8 cellular contexts compared by ENCODE assay signal in genomic region chr18:49491534-49491856, GRCh38. TPM values are rescaled to one million over a fixed set of nuclear protein-coding genes. Genes with fewer than 3 reads are reported as not detected.
A peak's percentile ranks its signal among the peaks of the same experiment; 100 is the strongest.
DNase-seq lines count a peak whose midpoint lies in the region; ATAC-seq and TF ChIP-seq lines count a peak whose summit lies in the region.

No MANE protein-coding gene starts in this region.

- no peak for TF ChIP-seq CTCF in Panc1 (IDR thresholded peaks at IDR 0.05)
- no peak for TF ChIP-seq CTCF in epithelial cell of proximal tubule (conservative IDR thresholded peaks at IDR 0.05; ENCODE audit: low read depth, low read length)
- no peak for TF ChIP-seq CTCF in parathyroid adenoma (IDR thresholded peaks at IDR 0.05)

- POLR2A ChIA-PET in Panc1 (lab: Charles Lee) = no interaction called here

- peak overlapping the region; percentile 94 for H2AFZ ChIP-seq in parathyroid adenoma

- peaks cover 4% of the 10 kb centered on the region for H3K79me2 ChIP-seq in parathyroid adenoma

- ATAC-seq in Panc1 (no peak), GM19395 (IDR thresholded peaks at IDR 0.05; ENCODE audit: unreplicated experiment) (no peak)

- H3K4me1 ChIP-seq in Panc1 (ENCODE audit: control insufficient read depth, insufficient read depth, low read length) (peaks cover 26% of the 10 kb centered on the region), parathyroid adenoma (no peaks in the 10 kb centered on the region)

- intact Hi-C loops in Panc1 (cut with micrococcal nuclease; ENCODE audit: unreplicated experiment) = no loop called here
- intact Hi-C loops in posterior cingulate gyrus (cut with DNase I) = loop anchor here (10.0 kb wide), 1 partner anchor 783 kb away; no protein-coding TSS in a partner anchor

- DNase-seq in DMS114 treated with DMSO at 0.1 percent for 48 hours (lab: John Stamatoyannopoulos, UW; ENCODE audit: unreplicated experiment) = peak; percentile 23
- no peak for DNase-seq in Panc1 (ENCODE audit: low read depth, low spot score)
- no peak for DNase-seq in epithelial cell of proximal tubule (ENCODE audit: low read depth)
- DNase-seq in posterior cingulate gyrus = no peak
- no peak for DNase-seq in stimulated activated CD4-positive, alpha-beta T cell treated with anti-CD3 and anti-CD28 coated beads, Interleukin-4, amount 100 ng/mL, for 4 hours
- no peak for DNase-seq in globus pallidus (ENCODE audit: low spot score)

- no TSS peak for BruUV-seq in Panc1 (replicated peaks; lab: Mats Ljungman, UMichigan)

- H3K27me3 ChIP-seq in Panc1 (ENCODE audit: control insufficient read depth, insufficient read depth, low read length) (no peaks in the 10 kb centered on the region), parathyroid adenoma (ENCODE audit: control insufficient read depth, insufficient read depth, low read length) (no peaks in the 10 kb centered on the region)

- peak overlapping the region; percentile 66 for H3K4me2 ChIP-seq in parathyroid adenoma (ENCODE audit: low read length)

- H3K9ac ChIP-seq in parathyroid adenoma = peak overlapping the region; percentile 97

- in situ Hi-C loops in Panc1 (cut with HindIII; ENCODE audit: low pct_unique_long_range_greater_than_20kb, low sequenced_read_pairs) = no loop called here

- H3K27ac ChIP-seq in Panc1 (ENCODE audit: low read length) (peak overlapping the region; percentile 98), parathyroid adenoma (peak overlapping the region; percentile 94)

- H3K36me3 ChIP-seq in Panc1 (ENCODE audit: control insufficient read depth, insufficient read depth, low read length) (peaks cover 30% of the 10 kb centered on the region), parathyroid adenoma (ENCODE audit: control insufficient read depth, insufficient read depth, low read length) (no peaks in the 10 kb centered on the region)

- CTCF ChIA-PET in Panc1 (lab: Charles Lee) = no interaction called here

- H3K9me3 ChIP-seq in Panc1 (ENCODE audit: control insufficient read depth, insufficient read depth, low read depth, low read length) (no peaks in the 10 kb centered on the region), parathyroid adenoma (ENCODE audit: control insufficient read depth, low read length) (no peaks in the 10 kb centered on the region)

- H3K4me3 ChIP-seq in Panc1 (ENCODE audit: low read depth in 2 of 2, low read length in 2 of 2) = peak overlapping the region; percentile 95 to 96
- peak overlapping the region; percentile 73 for H3K4me3 ChIP-seq in epithelial cell of proximal tubule (ENCODE audit: low read depth, low read length)
- H3K4me3 ChIP-seq in parathyroid adenoma (ENCODE audit: low read depth, low read length) = peak overlapping the region; percentile 91

RNA-seq across cellular contexts. Expression of gene RPL17, which starts 0.8 kb away (rescaled TPM):
- total RNA-seq in Panc1 (2021; ENCODE audit: unreplicated experiment) (874 TPM), epithelial cell of proximal tubule (2,565 and 4,223 TPM in 2 replicates)
- polyA plus RNA-seq in Panc1 (2012; ENCODE audit: insufficient read length) = 719 TPM

RNA-seq across cellular contexts. Expression of gene C18orf32, which starts 4.5 kb away (rescaled TPM):
- total RNA-seq in Panc1 (2021; ENCODE audit: unreplicated experiment) = 38.0 TPM
- 9.3 TPM for polyA plus RNA-seq in Panc1 (2012; ENCODE audit: insufficient read length)
- total RNA-seq in epithelial cell of proximal tubule = 39.7 and 59.2 TPM in 2 replicates

RNA-seq across cellular contexts. Expression of gene DYM, which starts 31.1 kb away (rescaled TPM):
- total RNA-seq in Panc1 (2021; ENCODE audit: unreplicated experiment) (28.7 TPM), epithelial cell of proximal tubule (37.6 and 40.4 TPM in 2 replicates)
- 11.8 TPM for polyA plus RNA-seq in Panc1 (2012; ENCODE audit: insufficient read length)
